In genomic region chr2:174776223-174776622, GRCh38 we compare ENCODE assay signal across 1 cellular context.
TF ChIP-seq lines count a peak whose summit lies in the region.

No MANE protein-coding gene starts in this region.

TF ChIP-seq in GM23338, 12 proteins besides CTCF, POLR2A, EP300 and RAD21 (continued from another document):
- TF ChIP-seq ZNF462 (CRISPR knock-in tag; IDR thresholded peaks at IDR 0.05) (no peak), ZNF331 (CRISPR knock-in tag; IDR thresholded peaks at IDR 0.05; ENCODE audit: low read depth) (no peak), JUNB (IDR thresholded peaks at IDR 0.05; ENCODE audit: unreplicated experiment) (no peak), EZH2phosphoT487 (IDR thresholded peaks at IDR 0.05; ENCODE audit: unreplicated experiment) (no peak)
- TF ChIP-seq, protein P1, sequence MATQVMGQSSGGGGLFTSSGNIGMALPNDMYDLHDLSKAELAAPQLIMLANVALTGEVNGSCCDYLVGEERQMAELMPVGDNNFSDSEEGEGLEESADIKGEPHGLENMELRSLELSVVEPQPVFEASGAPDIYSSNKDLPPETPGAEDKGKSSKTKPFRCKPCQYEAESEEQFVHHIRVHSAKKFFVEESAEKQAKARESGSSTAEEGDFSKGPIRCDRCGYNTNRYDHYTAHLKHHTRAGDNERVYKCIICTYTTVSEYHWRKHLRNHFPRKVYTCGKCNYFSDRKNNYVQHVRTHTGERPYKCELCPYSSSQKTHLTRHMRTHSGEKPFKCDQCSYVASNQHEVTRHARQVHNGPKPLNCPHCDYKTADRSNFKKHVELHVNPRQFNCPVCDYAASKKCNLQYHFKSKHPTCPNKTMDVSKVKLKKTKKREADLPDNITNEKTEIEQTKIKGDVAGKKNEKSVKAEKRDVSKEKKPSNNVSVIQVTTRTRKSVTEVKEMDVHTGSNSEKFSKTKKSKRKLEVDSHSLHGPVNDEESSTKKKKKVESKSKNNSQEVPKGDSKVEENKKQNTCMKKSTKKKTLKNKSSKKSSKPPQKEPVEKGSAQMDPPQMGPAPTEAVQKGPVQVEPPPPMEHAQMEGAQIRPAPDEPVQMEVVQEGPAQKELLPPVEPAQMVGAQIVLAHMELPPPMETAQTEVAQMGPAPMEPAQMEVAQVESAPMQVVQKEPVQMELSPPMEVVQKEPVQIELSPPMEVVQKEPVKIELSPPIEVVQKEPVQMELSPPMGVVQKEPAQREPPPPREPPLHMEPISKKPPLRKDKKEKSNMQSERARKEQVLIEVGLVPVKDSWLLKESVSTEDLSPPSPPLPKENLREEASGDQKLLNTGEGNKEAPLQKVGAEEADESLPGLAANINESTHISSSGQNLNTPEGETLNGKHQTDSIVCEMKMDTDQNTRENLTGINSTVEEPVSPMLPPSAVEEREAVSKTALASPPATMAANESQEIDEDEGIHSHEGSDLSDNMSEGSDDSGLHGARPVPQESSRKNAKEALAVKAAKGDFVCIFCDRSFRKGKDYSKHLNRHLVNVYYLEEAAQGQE (IDR thresholded peaks at IDR 0.05; ENCODE audit: unreplicated experiment) = no peak
- TF ChIP-seq, protein P2, sequence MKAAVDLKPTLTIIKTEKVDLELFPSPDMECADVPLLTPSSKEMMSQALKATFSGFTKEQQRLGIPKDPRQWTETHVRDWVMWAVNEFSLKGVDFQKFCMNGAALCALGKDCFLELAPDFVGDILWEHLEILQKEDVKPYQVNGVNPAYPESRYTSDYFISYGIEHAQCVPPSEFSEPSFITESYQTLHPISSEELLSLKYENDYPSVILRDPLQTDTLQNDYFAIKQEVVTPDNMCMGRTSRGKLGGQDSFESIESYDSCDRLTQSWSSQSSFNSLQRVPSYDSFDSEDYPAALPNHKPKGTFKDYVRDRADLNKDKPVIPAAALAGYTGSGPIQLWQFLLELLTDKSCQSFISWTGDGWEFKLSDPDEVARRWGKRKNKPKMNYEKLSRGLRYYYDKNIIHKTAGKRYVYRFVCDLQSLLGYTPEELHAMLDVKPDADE (IDR thresholded peaks at IDR 0.05) = no peak
